In genomic region chr6:142810952-142811514, GRCh38 we compare ENCODE assay signal across 12 cellular contexts.
DNase-seq lines count a peak whose midpoint lies in the region; FAIRE-seq lines count a peak whose summit lies in the region.
"Had no signal": no experiment of that assay in that cellular context is flagged by ENCODE, and none has a peak within 500 bp of the region (broad histone marks: within the 10 kb centered on the region; RNA-seq: fewer than 3 reads in every experiment).

No MANE protein-coding gene starts in this region.

- no peak for DNase-seq in activated naive CD4-positive, alpha-beta T cell treated with anti-CD3 and anti-CD28 coated beads, Interleukin-2, amount 50 U/mL, for 16 hours
- peak; percentile 31 for DNase-seq in NCI-H2227 (lab: John Stamatoyannopoulos, UW; ENCODE audit: unreplicated experiment)
- peak; percentile 39 for DNase-seq in dermis blood vessel endothelial cell
- DNase-seq in urothelium cell line (ENCODE audit: low spot score) = no peak
- DNase-seq in NCI-H526 treated with DMSO at 0.1 percent for 48 hours (lab: John Stamatoyannopoulos, UW) = no peak
- no peak for DNase-seq in SK-N-DZ (ENCODE audit: low spot score)
- no peak for DNase-seq in islet precursor cell
- DNase-seq: activated gamma-delta T cell treated with Interleukin-2 at 50 U/mL for 16 hours; effector memory CD4-positive, alpha-beta T cell; NCI-H1048 had no signal

- H3K4me3 Mint-ChIP-seq in activated naive CD4-positive, alpha-beta T cell treated with anti-CD3 and anti-CD28 coated beads, Interleukin-2, amount 50 U/mL, for 24 hours = peak overlapping the region; percentile 60
- H3K4me3 Mint-ChIP-seq: B cell had no signal

- peak overlapping the region; percentile 79 for H3K27ac Mint-ChIP-seq in activated naive CD4-positive, alpha-beta T cell treated with anti-CD3 and anti-CD28 coated beads, Interleukin-2, amount 50 U/mL, for 24 hours

- H3K36me3 Mint-ChIP-seq in activated naive CD4-positive, alpha-beta T cell treated with anti-CD3 and anti-CD28 coated beads, Interleukin-2, amount 50 U/mL, for 24 hours = peaks cover 40% of the 10 kb centered on the region

- peaks cover 17% of the 10 kb centered on the region for H3K9me3 Mint-ChIP-seq in activated naive CD4-positive, alpha-beta T cell treated with anti-CD3 and anti-CD28 coated beads, Interleukin-2, amount 50 U/mL, for 24 hours

- no peaks in the 10 kb centered on the region for H3K27me3 Mint-ChIP-seq in activated naive CD4-positive, alpha-beta T cell treated with anti-CD3 and anti-CD28 coated beads, Interleukin-2, amount 50 U/mL, for 24 hours
- H3K27me3 Mint-ChIP-seq: B cell had no signal

- FAIRE-seq in urothelium cell line (lab: Jason Lieb, UNC) = peak; percentile 13

- peaks cover 92% of the 10 kb centered on the region for H3K4me1 Mint-ChIP-seq in activated naive CD4-positive, alpha-beta T cell treated with anti-CD3 and anti-CD28 coated beads, Interleukin-2, amount 50 U/mL, for 24 hours

Comparison
In these comparisons a context has a peak if more than half of its experiments do, and no peak if none do; other contexts are left out.
1. DNase-seq: peak in NCI-H2227 (single experiment) and dermis blood vessel endothelial cell (single experiment); none in activated naive CD4-positive, alpha-beta T cell treated with anti-CD3 and anti-CD28 coated beads, Interleukin-2, amount 50 U/mL, for 16 hours (single experiment), urothelium cell line (single experiment), NCI-H526 treated with DMSO at 0.1 percent for 48 hours (single experiment), SK-N-DZ (single experiment) and islet precursor cell (single experiment).